ENCODE assay signal across 9 cellular contexts in genomic region chr10:23368816-23369640, GRCh38. TPM values are rescaled to one million over a fixed set of nuclear protein-coding genes. Genes with fewer than 3 reads are reported as not detected.
DNase-seq lines count a peak whose midpoint lies in the region; ATAC-seq lines count a peak whose summit lies in the region.
"Had no signal": no experiment of that assay in that cellular context is flagged by ENCODE, and none has a peak within 500 bp of the region (broad histone marks: within the 10 kb centered on the region; RNA-seq: fewer than 3 reads in every experiment).

No MANE protein-coding gene starts in this region.

- peak; percentile 62 for DNase-seq in central memory CD4-positive, alpha-beta T cell
- DNase-seq in NCI-H345 treated with DMSO at 0.1 percent for 48 hours (lab: John Stamatoyannopoulos, UW; ENCODE audit: unreplicated experiment), result no peak
- DNase-seq in ureter (ENCODE audit: low spot score), result no peak
- DNase-seq in NK-92 (lab: John Stamatoyannopoulos, UW; ENCODE audit: unreplicated experiment), result no peak
- DNase-seq in NCI-H1436 treated with DMSO at 0.1 percent for 48 hours (lab: John Stamatoyannopoulos, UW), result no peak
- DNase-seq: activated CD8-positive, alpha-beta memory T cell treated with anti-CD3 and anti-CD28 coated beads, Interleukin-2, amount 50 U/mL, for 4 hours had no signal

- ATAC-seq in GM18499 (IDR thresholded peaks at IDR 0.05; ENCODE audit: insufficient read depth, unreplicated experiment) (peak; percentile 71), GM21390 (IDR thresholded peaks at IDR 0.05; ENCODE audit: unreplicated experiment) (peak; percentile 75), HG03457 (IDR thresholded peaks at IDR 0.05; ENCODE audit: unreplicated experiment) (peak; percentile 62)

RNA-seq across cellular contexts. Expression of gene C10orf67, which starts 24.4 kb away (rescaled TPM):
- not detected for total RNA-seq in ureter
